38 cellular contexts compared by ENCODE assay signal in the genomic region with DNA sequence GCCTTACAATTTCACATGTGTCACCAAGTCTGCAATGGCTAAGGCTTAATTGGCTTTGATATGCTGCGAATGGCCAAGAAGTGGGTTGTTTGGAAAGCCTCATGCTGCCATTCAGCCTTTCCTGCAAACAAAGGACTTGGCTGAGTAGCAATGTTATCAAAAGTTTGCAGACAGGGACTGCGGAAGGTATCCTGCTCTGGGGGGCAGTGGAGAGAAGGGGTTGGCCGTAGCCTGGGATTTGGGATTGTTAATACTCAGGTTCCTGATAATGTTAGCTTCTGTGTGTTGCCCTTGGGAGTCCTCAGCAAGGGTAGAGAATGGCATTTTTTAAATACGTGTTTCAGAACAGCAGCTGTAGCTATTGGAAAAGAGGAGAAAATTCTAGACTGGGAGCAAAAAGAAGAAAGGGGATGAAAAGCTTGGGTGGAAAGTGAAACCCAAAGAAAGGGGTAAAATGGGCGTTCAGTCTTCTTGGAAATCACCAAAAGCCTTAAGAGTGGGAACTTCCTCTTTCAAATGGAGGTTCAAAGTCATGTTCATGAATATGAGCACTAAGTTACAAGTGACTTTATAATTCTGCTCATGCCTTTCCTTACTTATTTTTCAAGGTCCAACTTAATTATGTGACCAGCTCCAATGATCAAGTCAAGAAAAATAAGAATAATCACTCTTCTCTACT.
DNase-seq lines count a peak whose midpoint lies in the region; ATAC-seq, FAIRE-seq and TF ChIP-seq lines count a peak whose summit lies in the region.
"Had no signal": no experiment of that assay in that cellular context is flagged by ENCODE, and none has a peak within 500 bp of the region (broad histone marks: within the 10 kb centered on the region; RNA-seq: fewer than 3 reads in every experiment).

No MANE protein-coding gene starts in this region.

- H3K4me2 ChIP-seq in GM23338 (no peak overlapping the region), GM12878 (ENCODE audit: control insufficient read depth, insufficient read depth) (no peak overlapping the region)

- H3K4me1 ChIP-seq in GM23338 (ENCODE audit: insufficient read depth) (no peaks in the 10 kb centered on the region), GM12878 (ENCODE audit: control insufficient read depth, insufficient read depth, low read length) (no peaks in the 10 kb centered on the region)
- H3K4me1 ChIP-seq: esophagus muscularis mucosa, right lobe of liver, testis had no signal

- H2AFZ ChIP-seq in GM23338 (peak overlapping the region; percentile 69), GM12878 (ENCODE audit: control insufficient read depth, low read depth, low read length) (no peak overlapping the region)
- H2AFZ ChIP-seq: GM23248 had no signal

- no peaks in the 10 kb centered on the region for H3K36me3 ChIP-seq in GM23338 (ENCODE audit: insufficient read depth)
- H3K36me3 ChIP-seq in GM12878 (ENCODE audit: control insufficient read depth in 2 of 2, insufficient read depth in 2 of 2, low read length in 1 of 2): no peaks in the 10 kb centered on the region
- H3K36me3 ChIP-seq in H7 (replicated peaks; ENCODE audit: control insufficient read depth, insufficient read depth, low read length): no peaks in the 10 kb centered on the region
- H3K36me3 ChIP-seq: esophagus muscularis mucosa, heart right ventricle, right lobe of liver had no signal

- H4K20me1 ChIP-seq in GM23338 (replicated peaks; ENCODE audit: insufficient read depth) (no peaks in the 10 kb centered on the region), GM12878 (ENCODE audit: control insufficient read depth, insufficient read depth) (no peaks in the 10 kb centered on the region)

- H3K9ac ChIP-seq in GM12878 (ENCODE audit: control insufficient read depth, insufficient read depth, low read length): no peak overlapping the region
- H3K9ac ChIP-seq: GM23248 had no signal

- TF ChIP-seq CTCF in GM23338 (conservative IDR thresholded peaks at IDR 0.05; ENCODE audit: low read depth in 2 of 2) (no peak), GM12878 (IDR thresholded peaks at IDR 0.05 in 2 of 3, conservative IDR thresholded peaks at IDR 0.05 in 1 of 3; ENCODE audit: control insufficient read depth in 2 of 3, extremely low read depth in 1 of 3, insufficient read depth in 1 of 3, low read depth in 3 of 3, low read length in 3 of 3) (no peak)

- BruUV-seq in GM12878 (replicated peaks; lab: Mats Ljungman, UMichigan): no TSS peak

- no peaks in the 10 kb centered on the region; the same call in 2 of the 3 replicates for H3K36me3 Mint-ChIP-seq in GM23338 (ENCODE audit: low read depth)
- H3K36me3 Mint-ChIP-seq: activated CD4-positive, alpha-beta memory T cell treated with anti-CD3 and anti-CD28 coated beads for 36 hours; brain; CD8-positive, alpha-beta T cell had no signal

- H3K4me1 Mint-ChIP-seq in GM23338: peaks cover 12% of the 10 kb centered on the region
- H3K4me1 Mint-ChIP-seq: brain had no signal

- H3K79me2 ChIP-seq in GM23338 (replicated peaks; ENCODE audit: insufficient read depth) (no peaks in the 10 kb centered on the region), GM12878 (ENCODE audit: control insufficient read depth, insufficient read depth, low read length) (no peaks in the 10 kb centered on the region)

- TF ChIP-seq EP300 in GM12878 (IDR thresholded peaks at IDR 0.05; ENCODE audit: borderline replicate concordance in 1 of 2, control insufficient read depth in 1 of 2, low read depth in 2 of 2, low read length in 2 of 2): no peak

- peaks cover 11% of the 10 kb centered on the region; the same call in 1 of the 2 replicates for H3K9me2 ChIP-seq in GM23338 (ENCODE audit: insufficient read depth)

- FAIRE-seq in GM12878 (lab: Jason Lieb, UNC): peak; percentile 83
- FAIRE-seq: endometrium, HTR-8/SVneo, kidney, urothelium cell line had no signal

- H3K27ac ChIP-seq in GM23338 (ENCODE audit: low read depth) (no peak overlapping the region), GM12878 (ENCODE audit: control insufficient read depth, insufficient read depth) (no peak overlapping the region)
- H3K27ac ChIP-seq: esophagus muscularis mucosa, GM23248, heart right ventricle, right lobe of liver, SK-N-MC, testis had no signal

- whole genome bisulfite sequencing in GM12878 (ENCODE audit: insufficient coverage, insufficient replicate concordance, low lambda C conversion rate, missing lambda C conversion rate): 36% methylated on average over 5 of the region's 5 CpGs

- TF ChIP-seq RAD21 in GM12878 (IDR thresholded peaks at IDR 0.05; ENCODE audit: insufficient read depth, low read depth, low read length): no peak

- POLR2A ChIA-PET in GM12878 (lab: Charles Lee): no interaction called here

- ATAC-seq in GM23338 (no peak; the same call in 2 of the 3 replicates), GM12878 (peak; percentile 65), GM21825 (IDR thresholded peaks at IDR 0.05; ENCODE audit: unreplicated experiment) (no peak), HG03139 (IDR thresholded peaks at IDR 0.05; ENCODE audit: unreplicated experiment) (no peak)
- ATAC-seq: CD8-positive, alpha-beta T cell; heart right ventricle; left ventricle myocardium superior; naive thymus-derived CD4-positive, alpha-beta T cell; T-helper 17 cell had no signal

- intact Hi-C loops in GM12878 (cut with micrococcal nuclease; ENCODE audit: unreplicated experiment): no loop called here

- CTCF ChIA-PET in GM12878 (lab: Yijun Ruan, JAX): no interaction called here

- H3K9me3 Mint-ChIP-seq in GM23338: no peaks in the 10 kb centered on the region
- H3K9me3 Mint-ChIP-seq: activated CD4-positive, alpha-beta memory T cell treated with anti-CD3 and anti-CD28 coated beads for 36 hours; activated naive CD4-positive, alpha-beta T cell treated with anti-CD3 and anti-CD28 coated beads for 36 hours; brain; CD8-positive, alpha-beta T cell; stimulated activated naive CD8-positive, alpha-beta T cell treated with anti-CD3 and anti-CD28 coated beads, Interleukin-15, Interleukin-2, amounts not matched to agents 100 ng/mL and 50 ng/mL, for 24 hours had no signal

- in situ Hi-C loops in GM12878 (cut with MboI): no loop called here

- no peaks in the 10 kb centered on the region for H3K9me3 ChIP-seq in GM12878 (replicated peaks; ENCODE audit: control insufficient read depth, insufficient read depth, low read length)
- H3K9me3 ChIP-seq: esophagus muscularis mucosa, heart right ventricle, right lobe of liver, testis had no signal

- no peak for TF ChIP-seq POLR2A in GM12878 (IDR thresholded peaks at IDR 0.05; ENCODE audit: low read depth, low read length)

- no peak overlapping the region for H3K27ac Mint-ChIP-seq in GM23338
- H3K27ac Mint-ChIP-seq: activated CD4-positive, alpha-beta memory T cell treated with anti-CD3 and anti-CD28 coated beads for 36 hours; activated naive CD4-positive, alpha-beta T cell treated with anti-CD3 and anti-CD28 coated beads for 36 hours; brain; CD8-positive, alpha-beta T cell; HFFc6; naive thymus-derived CD4-positive, alpha-beta T cell; progenitor cell of endocrine pancreas; stimulated activated naive CD8-positive, alpha-beta T cell treated with anti-CD3 and anti-CD28 coated beads, Interleukin-15, Interleukin-2, amounts not matched to agents 100 ng/mL and 50 ng/mL, for 24 hours; T-helper 17 cell had no signal

- no peaks in the 10 kb centered on the region for H3K27me3 Mint-ChIP-seq in GM23338 (ENCODE audit: insufficient read depth, low read depth, poor library complexity)
- H3K27me3 Mint-ChIP-seq: activated CD4-positive, alpha-beta memory T cell treated with anti-CD3 and anti-CD28 coated beads for 36 hours; brain; naive thymus-derived CD4-positive, alpha-beta T cell; stimulated activated naive CD8-positive, alpha-beta T cell treated with anti-CD3 and anti-CD28 coated beads, Interleukin-15, Interleukin-2, amounts not matched to agents 100 ng/mL and 50 ng/mL, for 24 hours had no signal

- H3K27me3 ChIP-seq in GM23338 (ENCODE audit: insufficient read depth): no peaks in the 10 kb centered on the region
- H3K27me3 ChIP-seq in GM12878 (replicated peaks in 1 of 2; ENCODE audit: control insufficient read depth in 2 of 2, insufficient read depth in 2 of 2, low read length in 1 of 2): no peaks in the 10 kb centered on the region
- H3K27me3 ChIP-seq in H7 (ENCODE audit: control insufficient read depth, insufficient read depth, low read length): no peaks in the 10 kb centered on the region
- H3K27me3 ChIP-seq: esophagus muscularis mucosa, heart right ventricle, right lobe of liver, testis had no signal

- RAD21 ChIA-PET in GM12878 (lab: Charles Lee; ENCODE audit: unreplicated experiment): no interaction called here

- no peaks in the 10 kb centered on the region for H3F3A ChIP-seq in GM23338 (replicated peaks; ENCODE audit: low read depth)

- SMC1A ChIA-PET in GM12878 (lab: Charles Lee; ENCODE audit: uncharacterized antibody, unreplicated experiment): interaction anchor here (0.9 to 1.4 kb wide), 2 partner anchors 8 to 22 kb away, joined by 3 read pairs; no protein-coding TSS in a partner anchor

- peak; percentile 44 for DNase-seq in CD1c-positive myeloid dendritic cell (ENCODE audit: extremely low spot score)
- DNase-seq in GM23338 (ENCODE audit: low spot score): no peak
- peak; percentile 12 for DNase-seq in NOMO-1 treated with dmso at 0.1 percent for 144 hours (lab: John Stamatoyannopoulos, UW; ENCODE audit: unreplicated experiment)
- DNase-seq in GM12878 (ENCODE audit: low read depth, low spot score): peak; percentile 9
- no peak for DNase-seq in NCI-H2227 (lab: John Stamatoyannopoulos, UW; ENCODE audit: unreplicated experiment)
- DNase-seq in H7: no peak
- DNase-seq: activated CD4-positive, alpha-beta memory T cell treated with anti-CD3 and anti-CD28 coated beads for 36 hours; activated CD4-positive, CD25-positive, alpha-beta regulatory T cell treated with anti-CD3 and anti-CD28 coated beads, Interleukin-2, amount 50 U/mL, for 72 hours; activated naive CD4-positive, alpha-beta T cell treated with anti-CD3 and anti-CD28 coated beads for 36 hours; amniotic stem cell; CD8-positive, alpha-beta T cell; dermis blood vessel endothelial cell; DMS 273 treated with DMSO at 0.1 percent for 48 hours; foreskin fibroblast; GM23248; heart right ventricle; HFFc6; kidney; left ventricle myocardium superior; naive thymus-derived CD4-positive, alpha-beta T cell; NCI-H1436; NCI-H2081; NCI-H226; NCI-H748 treated with DMSO at 0.1 percent for 48 hours; right lobe of liver; stimulated activated CD8-positive, alpha-beta memory T cell treated with anti-CD3 and anti-CD28 coated beads, Interleukin-4, amount 100 ng/mL, for 48 hours; T-helper 17 cell; testis had no signal

- H3K4me3 Mint-ChIP-seq in GM23338: no peak overlapping the region
- H3K4me3 Mint-ChIP-seq: activated CD4-positive, alpha-beta memory T cell treated with anti-CD3 and anti-CD28 coated beads for 36 hours; activated naive CD4-positive, alpha-beta T cell treated with anti-CD3 and anti-CD28 coated beads for 36 hours; brain; CD8-positive, alpha-beta T cell; HFFc6; naive thymus-derived CD4-positive, alpha-beta T cell; stimulated activated naive CD8-positive, alpha-beta T cell treated with anti-CD3 and anti-CD28 coated beads, Interleukin-15, Interleukin-2, amounts not matched to agents 100 ng/mL and 50 ng/mL, for 24 hours; T-helper 17 cell had no signal

- H3K4me3 ChIP-seq in GM23338 (no peak overlapping the region), GM12878 (no peak overlapping the region), H7 (ENCODE audit: insufficient read depth, low read depth, low read length) (no peak overlapping the region)
- H3K4me3 ChIP-seq: esophagus muscularis mucosa, GM23248, heart right ventricle, right lobe of liver, SK-N-MC, testis had no signal

Comparison
In these comparisons a context has a peak if more than half of its experiments do, and no peak if none do; other contexts are left out.
1. DNase-seq: peak in CD1c-positive myeloid dendritic cell (single experiment), NOMO-1 treated with dmso at 0.1 percent for 144 hours (single experiment) and GM12878 (single experiment); none in GM23338 (single experiment), NCI-H2227 (single experiment) and H7 (single experiment).